Comparison of ENCODE assay signal across 12 cellular contexts in genomic region chr3:11558461-11558903, GRCh38.
DNase-seq lines count a peak whose midpoint lies in the region; ATAC-seq, FAIRE-seq and TF ChIP-seq lines count a peak whose summit lies in the region.
"Had no signal": no experiment of that assay in that cellular context is flagged by ENCODE, and none has a peak within 500 bp of the region (broad histone marks: within the 10 kb centered on the region; RNA-seq: fewer than 3 reads in every experiment).

No MANE protein-coding gene starts in this region.

- in situ Hi-C loops in Panc1 (cut with HindIII; ENCODE audit: low pct_unique_long_range_greater_than_20kb, low sequenced_read_pairs): no loop called here

- POLR2A ChIA-PET in Panc1 (lab: Charles Lee): no interaction called here

- peak overlapping the region; percentile 67 for H3K4me2 ChIP-seq in astrocyte (ENCODE audit: low read length)

- H3K4me1 ChIP-seq in Panc1 (ENCODE audit: control insufficient read depth, insufficient read depth, low read length) (peaks cover 96% of the 10 kb centered on the region), astrocyte (ENCODE audit: insufficient read depth, low read length) (peaks cover 54% of the 10 kb centered on the region), left lung (peaks cover 0 to 31% of the 10 kb centered on the region in 2 donors)

- H4K20me1 ChIP-seq in astrocyte (ENCODE audit: insufficient read depth, low read length): peaks cover 74% of the 10 kb centered on the region

- H3K27me3 Mint-ChIP-seq in astrocyte (ENCODE audit: low read depth, unreplicated experiment): no peaks in the 10 kb centered on the region
- no peaks in the 10 kb centered on the region for H3K27me3 Mint-ChIP-seq in stimulated activated naive B cell treated with anti-CD40 and anti-IgM and Interleukin-4, amounts not matched to agents 10 μg/mL and 1 μg/mL and 100 μg/mL, for 72 hours

- no peaks in the 10 kb centered on the region for H3K9me3 Mint-ChIP-seq in astrocyte (ENCODE audit: unreplicated experiment)
- no peaks in the 10 kb centered on the region for H3K9me3 Mint-ChIP-seq in stimulated activated naive B cell treated with anti-CD40 and anti-IgM and Interleukin-4, amounts not matched to agents 10 μg/mL and 1 μg/mL and 100 μg/mL, for 72 hours

- CTCF ChIA-PET in Panc1 (lab: Charles Lee): no interaction called here

- peaks cover 14% of the 10 kb centered on the region for H3K36me3 Mint-ChIP-seq in astrocyte (ENCODE audit: low read depth, unreplicated experiment)
- H3K36me3 Mint-ChIP-seq in stimulated activated naive B cell treated with anti-CD40 and anti-IgM and Interleukin-4, amounts not matched to agents 10 μg/mL and 1 μg/mL and 100 μg/mL, for 72 hours: peaks cover 13 to 53% of the 10 kb centered on the region in 2 donors

- TF ChIP-seq CTCF in Panc1 (IDR thresholded peaks at IDR 0.05): no peak
- no peak for TF ChIP-seq CTCF in astrocyte (IDR thresholded peaks at IDR 0.05; ENCODE audit: insufficient read depth, low read depth, low read length)
- no peak for TF ChIP-seq CTCF in left lung (IDR thresholded peaks at IDR 0.05)

- H3K27ac ChIP-seq in Panc1 (ENCODE audit: low read length) (peak overlapping the region; percentile 96), astrocyte (ENCODE audit: low read depth, low read length) (peak overlapping the region; percentile 95), left lung (no peak overlapping the region)
- H3K27ac ChIP-seq: pancreas had no signal

- no peak for FAIRE-seq in astrocyte (lab: Jason Lieb, UNC)
- FAIRE-seq: pancreas had no signal

- peak overlapping the region; percentile 77 for H3K9ac ChIP-seq in astrocyte (ENCODE audit: low read length)

- no TSS peak for BruUV-seq in Panc1 (replicated peaks; lab: Mats Ljungman, UMichigan)

- no peak overlapping the region for H3K4me3 Mint-ChIP-seq in astrocyte (ENCODE audit: unreplicated experiment)
- H3K4me3 Mint-ChIP-seq in stimulated activated naive B cell treated with anti-CD40 and anti-IgM and Interleukin-4, amounts not matched to agents 10 μg/mL and 1 μg/mL and 100 μg/mL, for 72 hours: no peak overlapping the region

- no peak overlapping the region for H2AFZ ChIP-seq in astrocyte (ENCODE audit: low read depth, low read length)

- no peak overlapping the region for H3K4me3 ChIP-seq in Panc1 (ENCODE audit: low read depth in 2 of 2, low read length in 2 of 2)
- no peak overlapping the region for H3K4me3 ChIP-seq in astrocyte (ENCODE audit: insufficient read depth, low read depth, low read length)
- H3K4me3 ChIP-seq in left lung: no peak overlapping the region
- H3K4me3 ChIP-seq: pancreas had no signal

- H3K27me3 ChIP-seq in Panc1 (ENCODE audit: control insufficient read depth, insufficient read depth, low read length) (no peaks in the 10 kb centered on the region), astrocyte (ENCODE audit: insufficient read depth, low read length) (no peaks in the 10 kb centered on the region), left lung (no peaks in the 10 kb centered on the region)
- H3K27me3 ChIP-seq: pancreas had no signal

- H3K9me3 ChIP-seq in Panc1 (ENCODE audit: control insufficient read depth, insufficient read depth, low read depth, low read length): no peaks in the 10 kb centered on the region
- no peaks in the 10 kb centered on the region for H3K9me3 ChIP-seq in astrocyte (ENCODE audit: insufficient read depth, low read depth, low read length)
- no peaks in the 10 kb centered on the region for H3K9me3 ChIP-seq in left lung
- H3K9me3 ChIP-seq: pancreas had no signal

- peaks cover 49% of the 10 kb centered on the region for H3K4me1 Mint-ChIP-seq in astrocyte (ENCODE audit: low read depth, unreplicated experiment)
- peaks cover 0 to 8% of the 10 kb centered on the region in 2 donors for H3K4me1 Mint-ChIP-seq in stimulated activated naive B cell treated with anti-CD40 and anti-IgM and Interleukin-4, amounts not matched to agents 10 μg/mL and 1 μg/mL and 100 μg/mL, for 72 hours

- intact Hi-C loops in Panc1 (cut with micrococcal nuclease; ENCODE audit: unreplicated experiment): loop anchor here (5.0 to 10.0 kb wide), 2 partner anchors 46 to 84 kb away; partner anchors contain the start of gene VGLL4
- intact Hi-C loops in left lung (cut with DNase I): no loop called here

- no peak overlapping the region for H3K27ac Mint-ChIP-seq in astrocyte (ENCODE audit: unreplicated experiment)
- peak overlapping the region; percentile 20 for H3K27ac Mint-ChIP-seq in stimulated activated naive B cell treated with anti-CD40 and anti-IgM and Interleukin-4, amounts not matched to agents 10 μg/mL and 1 μg/mL and 100 μg/mL, for 72 hours

- no peak; the same call in 1 of the 2 replicates for ATAC-seq in Panc1
- ATAC-seq in left lung: no peak
- ATAC-seq in stimulated activated naive B cell treated with anti-CD40 and anti-IgM and Interleukin-4, amounts not matched to agents 10 μg/mL and 1 μg/mL and 100 μg/mL, for 72 hours (replicated peaks): no peak
- no peak for ATAC-seq in GM19452 (IDR thresholded peaks at IDR 0.05; ENCODE audit: unreplicated experiment)
- ATAC-seq in HG02870 (IDR thresholded peaks at IDR 0.05; ENCODE audit: unreplicated experiment): no peak

- H3K36me3 ChIP-seq in Panc1 (ENCODE audit: control insufficient read depth, insufficient read depth, low read length): peaks cover 2% of the 10 kb centered on the region
- peaks cover 19% of the 10 kb centered on the region for H3K36me3 ChIP-seq in astrocyte (ENCODE audit: insufficient read depth, low read length)
- H3K36me3 ChIP-seq in left lung: peaks cover 0 to 76% of the 10 kb centered on the region in 2 donors

- peaks cover 83% of the 10 kb centered on the region for H3K79me2 ChIP-seq in astrocyte (ENCODE audit: insufficient read depth, low read length)

- DNase-seq in Panc1 (ENCODE audit: low read depth, low spot score) (no peak), astrocyte (ENCODE audit: low read depth) (peak; percentile 59), left lung (peak; percentile 32 to 62), HK-2 (ENCODE audit: unreplicated experiment) (no peak)
- no peak for DNase-seq in stimulated activated naive B cell treated with anti-CD40 and anti-IgM and Interleukin-4, amounts not matched to agents 10 μg/mL and 1 μg/mL and 100 μg/mL, for 72 hours
- DNase-seq: activated CD4-positive, alpha-beta T cell treated with anti-CD3 and anti-CD28 coated beads, Interleukin-2, amount 50 U/mL, for 48 hours; activated naive CD4-positive, alpha-beta T cell; stimulated activated naive CD4-positive, alpha-beta T cell treated with Interleukin-2 at 50 U/mL for 16 hours; T-helper 1 cell had no signal

Comparison
In these comparisons a context has a peak if more than half of its experiments do, and no peak if none do; other contexts are left out.
1. DNase-seq: peak in astrocyte (single experiment) and left lung (2 of 2); none in Panc1 (single experiment), stimulated activated naive B cell treated with anti-CD40 and anti-IgM and Interleukin-4, amounts not matched to agents 10 μg/mL and 1 μg/mL and 100 μg/mL, for 72 hours (single experiment) and HK-2 (single experiment).
2. H3K27ac ChIP-seq: peak in Panc1 (single experiment) and astrocyte (single experiment); none in left lung (0 of 2).